Comparison of ENCODE assay signal across 27 cellular contexts in the genomic region with DNA sequence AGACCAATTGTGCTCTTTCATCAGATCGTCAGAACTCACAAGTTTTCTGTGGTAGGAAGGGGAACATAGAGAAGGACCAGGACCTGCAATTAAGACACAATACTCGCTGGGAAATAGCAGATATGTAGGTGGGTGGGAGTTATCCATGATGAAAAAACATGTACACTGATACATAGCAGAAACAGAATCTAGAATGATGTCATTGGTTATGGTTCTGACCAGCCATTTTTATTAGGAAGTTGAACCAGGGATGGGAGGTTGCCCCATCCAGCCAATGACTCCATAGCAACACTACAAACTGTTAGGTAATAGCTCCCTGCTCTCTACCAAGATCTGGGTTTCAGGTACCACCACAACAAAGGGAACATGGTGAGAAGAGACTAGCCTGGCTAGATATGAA.
"Had no signal": no experiment of that assay in that cellular context is flagged by ENCODE, and none has a peak within 500 bp of the region (broad histone marks: within the 10 kb centered on the region; RNA-seq: fewer than 3 reads in every experiment).

No MANE protein-coding gene starts in this region.

- H3K27ac ChIP-seq: stomach, suprapubic skin, testis, thoracic aorta, thyroid gland, tibial artery, tibial nerve, transverse colon, upper lobe of left lung, upper lobe of right lung, uterus, vagina had no signal

- ATAC-seq: stimulated activated effector memory CD8-positive, alpha-beta T cell treated with anti-CD3 and anti-CD28 coated beads, Interleukin-12 subunit alpha, Interleukin-12 subunit beta, amount 100 ng/mL, for 72 hours; stimulated activated memory B cell treated with anti-CD40 and anti-IgM and Interleukin-4, amounts not matched to agents 10 μg/mL and 1 μg/mL and 100 μg/mL, for 72 hours; stimulated activated naive B cell treated with anti-CD40 and anti-IgM and Interleukin-4, amounts not matched to agents 10 μg/mL and 1 μg/mL and 100 μg/mL, for 72 hours; stimulated activated naive CD8-positive, alpha-beta T cell treated with anti-CD3 and anti-CD28 coated beads, Interleukin-15, amount 100 ng/mL, for 72 hours; stimulated activated naive CD8-positive, alpha-beta T cell treated with anti-CD3 and anti-CD28 coated beads, Interleukin-15, Interleukin-2, amounts not matched to agents 100 U/mL and 50 U/mL, for 24 hours; upper lobe of right lung had no signal

- H3K4me3 ChIP-seq: stomach, suprapubic skin, testis, thoracic aorta, thyroid gland, tibial artery, tibial nerve, transverse colon, upper lobe of left lung, upper lobe of right lung, uterus, vagina had no signal

- H3K27me3 ChIP-seq: stomach, suprapubic skin, testis, thyroid gland, tibial artery, tibial nerve, transverse colon, upper lobe of left lung, upper lobe of right lung, uterus, vagina had no signal

- H3K36me3 ChIP-seq: stomach, suprapubic skin, thoracic aorta, thyroid gland, tibial artery, tibial nerve, transverse colon, upper lobe of left lung, upper lobe of right lung, uterus, vagina had no signal

- H3K9me3 ChIP-seq: stomach, suprapubic skin, testis, thoracic aorta, thyroid gland, tibial artery, transverse colon, upper lobe of left lung, upper lobe of right lung, uterus, vagina had no signal

- H3K4me1 ChIP-seq: stomach, suprapubic skin, testis, thyroid gland, tibial artery, tibial nerve, transverse colon, upper lobe of left lung, upper lobe of right lung, uterus, vagina had no signal

- FAIRE-seq: urothelium cell line had no signal

- DNase-seq: stimulated activated CD4-positive, alpha-beta T cell treated with anti-CD3 and anti-CD28 coated beads, Interleukin-2, amount 100 ng/mL, for 48 hours; stimulated activated CD4-positive, alpha-beta T cell treated with anti-CD3 and anti-CD28 coated beads, Interleukin-4, amount 100 ng/mL, for 1 hour; stimulated activated CD4-positive, alpha-beta T cell treated with anti-CD3 and anti-CD28 coated beads, Interleukin-4, amount 100 ng/mL, for 24 hours; stimulated activated CD4-positive, alpha-beta T cell treated with anti-CD3 and anti-CD28 coated beads, Interleukin-4, amount 100 ng/mL, for 4 hours; stimulated activated CD8-positive, alpha-beta memory T cell treated with anti-CD3 and anti-CD28 coated beads, Interleukin-4, amount 100 ng/mL, for 48 hours; stimulated activated naive B cell treated with anti-CD40 and anti-IgM and Interleukin-4, amounts not matched to agents 10 μg/mL and 1 μg/mL and 100 μg/mL, for 72 hours; stimulated activated naive CD4-positive, alpha-beta T cell; stimulated activated naive CD4-positive, alpha-beta T cell treated with Interleukin-2 at 50 U/mL for 16 hours; stimulated activated naive CD8-positive, alpha-beta T cell treated with anti-CD3 and anti-CD28 coated beads, Interleukin-15, amount 100 ng/mL, for 72 hours; stimulated activated naive CD8-positive, alpha-beta T cell treated with anti-CD3 and anti-CD28 coated beads, Interleukin-15, Interleukin-2, amounts not matched to agents 100 U/mL and 50 U/mL, for 24 hours; stomach; substantia nigra; testis; thyroid gland; tibial artery; transverse colon; trophoblast cell; upper lobe of left lung; upper lobe of right lung; uterus had no signal
